1 cellular context compared by ENCODE assay signal in genomic region chr17:77288115-77288619, GRCh38.
TF ChIP-seq lines count a peak whose summit lies in the region.

No MANE protein-coding gene starts in this region.

TF ChIP-seq in A549, 52 proteins besides CTCF, POLR2A, EP300 and RAD21 (continued from another document):
- TF ChIP-seq REST (IDR thresholded peaks at IDR 0.05) (no peak), MAX (IDR thresholded peaks at IDR 0.05) (peak; percentile 0; the same call in 1 of the 2 replicates), GATA3 (IDR thresholded peaks at IDR 0.05; ENCODE audit: borderline replicate concordance) (no peak), NFE2L2 (conservative IDR thresholded peaks at IDR 0.05; ENCODE audit: low read length) (no peak), CBX8 (IDR thresholded peaks at IDR 0.05) (no peak), ZSCAN20 (CRISPR knock-in tag; IDR thresholded peaks at IDR 0.05) (no peak), FOSB (CRISPR knock-in tag; IDR thresholded peaks at IDR 0.05) (peak; percentile 68), EHF (CRISPR knock-in tag; IDR thresholded peaks at IDR 0.05) (peak; percentile 66; the same call in 1 of the 2 replicates), CHD4 (IDR thresholded peaks at IDR 0.05; ENCODE audit: borderline replicate concordance) (no peak), EHMT2 (IDR thresholded peaks at IDR 0.05; ENCODE audit: low read depth) (no peak), PHF8 (IDR thresholded peaks at IDR 0.05; ENCODE audit: borderline replicate concordance, low read depth) (no peak), HEYL (CRISPR knock-in tag; IDR thresholded peaks at IDR 0.05) (peak; percentile 66; the same call in 1 of the 2 replicates), HOXA7 (CRISPR knock-in tag; IDR thresholded peaks at IDR 0.05) (peak; percentile 79), JUN (IDR thresholded peaks at IDR 0.05) (no peak; a peak in 1 of 5 replicates), HES2 (IDR thresholded peaks at IDR 0.05) (no peak), MAFK (IDR thresholded peaks at IDR 0.05; ENCODE audit: partially characterized antibody) (no peak), RFX5 (IDR thresholded peaks at IDR 0.05) (no peak), FOXS1 (CRISPR knock-in tag; IDR thresholded peaks at IDR 0.05) (no peak), HDAC2 (IDR thresholded peaks at IDR 0.05) (no peak), POLR2AphosphoS2 (conservative IDR thresholded peaks at IDR 0.05; ENCODE audit: low read length) (no peak), PBX3 (IDR thresholded peaks at IDR 0.05) (no peak), ZC3H11A (IDR thresholded peaks at IDR 0.05) (no peak), SMC3 (IDR thresholded peaks at IDR 0.05) (no peak), HOXB13 (CRISPR knock-in tag; IDR thresholded peaks at IDR 0.05; ENCODE audit: low read depth) (peak; percentile 90), JUNB (IDR thresholded peaks at IDR 0.05) (no peak), ATOH8 (CRISPR knock-in tag; IDR thresholded peaks at IDR 0.05; ENCODE audit: low read depth) (peak; percentile 48)
- TF ChIP-seq, protein P1, sequence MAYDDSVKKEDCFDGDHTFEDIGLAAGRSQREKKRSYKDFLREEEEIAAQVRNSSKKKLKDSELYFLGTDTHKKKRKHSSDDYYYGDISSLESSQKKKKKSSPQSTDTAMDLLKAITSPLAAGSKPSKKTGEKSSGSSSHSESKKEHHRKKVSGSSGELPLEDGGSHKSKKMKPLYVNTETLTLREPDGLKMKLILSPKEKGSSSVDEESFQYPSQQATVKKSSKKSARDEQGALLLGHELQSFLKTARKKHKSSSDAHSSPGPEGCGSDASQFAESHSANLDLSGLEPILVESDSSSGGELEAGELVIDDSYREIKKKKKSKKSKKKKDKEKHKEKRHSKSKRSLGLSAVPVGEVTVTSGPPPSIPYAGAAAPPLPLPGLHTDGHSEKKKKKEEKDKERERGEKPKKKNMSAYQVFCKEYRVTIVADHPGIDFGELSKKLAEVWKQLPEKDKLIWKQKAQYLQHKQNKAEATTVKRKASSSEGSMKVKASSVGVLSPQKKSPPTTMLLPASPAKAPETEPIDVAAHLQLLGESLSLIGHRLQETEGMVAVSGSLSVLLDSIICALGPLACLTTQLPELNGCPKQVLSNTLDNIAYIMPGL (CRISPR knock-in tag; IDR thresholded peaks at IDR 0.05; ENCODE audit: borderline replicate concordance): peak; percentile 80
- TF ChIP-seq, protein P2, sequence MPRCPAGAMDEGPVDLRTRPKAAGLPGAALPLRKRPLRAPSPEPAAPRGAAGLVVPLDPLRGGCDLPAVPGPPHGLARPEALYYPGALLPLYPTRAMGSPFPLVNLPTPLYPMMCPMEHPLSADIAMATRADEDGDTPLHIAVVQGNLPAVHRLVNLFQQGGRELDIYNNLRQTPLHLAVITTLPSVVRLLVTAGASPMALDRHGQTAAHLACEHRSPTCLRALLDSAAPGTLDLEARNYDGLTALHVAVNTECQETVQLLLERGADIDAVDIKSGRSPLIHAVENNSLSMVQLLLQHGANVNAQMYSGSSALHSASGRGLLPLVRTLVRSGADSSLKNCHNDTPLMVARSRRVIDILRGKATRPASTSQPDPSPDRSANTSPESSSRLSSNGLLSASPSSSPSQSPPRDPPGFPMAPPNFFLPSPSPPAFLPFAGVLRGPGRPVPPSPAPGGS (IDR thresholded peaks at IDR 0.05): no peak
